In genomic region chr7:28865494-28866257, GRCh38 we compare ENCODE assay signal across 1 cellular context.
TF ChIP-seq lines count a peak whose summit lies in the region.

No MANE protein-coding gene starts in this region.

TF ChIP-seq in WTC11, 78 proteins besides CTCF, POLR2A, EP300 and RAD21 (continued from another document):
- TF ChIP-seq ZNF425 (CRISPR knock-in tag; conservative IDR thresholded peaks at IDR 0.05), result no peak
- no peak for TF ChIP-seq NR2C2 (CRISPR knock-in tag; IDR thresholded peaks at IDR 0.05)
- TF ChIP-seq ZNF232 (CRISPR knock-in tag; IDR thresholded peaks at IDR 0.05), result no peak
- no peak for TF ChIP-seq SMAD4 (CRISPR knock-in tag; IDR thresholded peaks at IDR 0.05)
- TF ChIP-seq ESRRA (CRISPR knock-in tag; IDR thresholded peaks at IDR 0.05; ENCODE audit: borderline replicate concordance), result no peak
- no peak for TF ChIP-seq PRDM15 (CRISPR knock-in tag; IDR thresholded peaks at IDR 0.05)
- TF ChIP-seq AFF4 (CRISPR knock-in tag; IDR thresholded peaks at IDR 0.05; ENCODE audit: borderline replicate concordance), result no peak
- TF ChIP-seq JAZF1 (CRISPR knock-in tag; IDR thresholded peaks at IDR 0.05), result no peak
